In the genomic region with DNA sequence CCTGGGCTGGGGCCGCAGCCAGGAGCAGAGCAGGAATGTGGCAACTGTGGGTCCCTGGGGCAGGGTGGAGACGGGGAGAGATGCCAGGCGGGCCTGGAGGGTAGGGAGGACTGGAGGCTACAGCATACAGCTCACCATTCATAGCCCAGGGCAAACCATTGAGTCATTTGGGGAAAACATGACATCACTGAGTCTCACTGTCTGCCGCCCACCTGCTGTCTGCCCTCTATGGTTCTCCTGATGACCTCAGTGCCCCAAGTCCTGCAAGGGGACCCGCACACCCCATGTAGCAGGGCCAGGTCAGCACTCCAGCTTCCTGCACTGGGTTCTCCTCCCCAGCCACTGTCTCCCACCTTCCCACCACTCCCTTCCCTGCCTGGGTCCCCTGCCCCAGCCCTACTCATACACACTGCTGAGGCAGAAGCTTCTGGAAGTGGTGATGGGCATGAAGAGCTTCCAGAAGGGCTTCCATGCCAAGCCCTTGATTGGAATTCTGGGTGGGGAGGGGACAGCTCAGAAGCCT, we compare ENCODE assay signal across 8 cellular contexts. TPM values are rescaled to one million over a fixed set of nuclear protein-coding genes. Genes with fewer than 3 reads are reported as not detected.
DNase-seq lines count a peak whose midpoint lies in the region; ATAC-seq lines count a peak whose summit lies in the region.

No MANE protein-coding gene starts in this region.

- peaks cover 6% of the 10 kb centered on the region for H3K4me1 Mint-ChIP-seq in activated CD8-positive, alpha-beta memory T cell treated with anti-CD3 and anti-CD28 coated beads, Interleukin-2, amount 10 ng/mL, durations not matched to agents 7 days and 5 days
- peaks cover 56% of the 10 kb centered on the region for H3K4me1 Mint-ChIP-seq in stimulated activated naive CD8-positive, alpha-beta T cell treated with anti-CD3 and anti-CD28 coated beads, Interleukin-15, Interleukin-2, amounts not matched to agents 100 ng/mL and 50 ng/mL, for 24 hours (ENCODE audit: low read depth)

- peak; percentile 61 for ATAC-seq in activated CD8-positive, alpha-beta memory T cell treated with anti-CD3 and anti-CD28 coated beads, Interleukin-2, amount 10 ng/mL, durations not matched to agents 7 days and 5 days

- no peak overlapping the region for H3K4me3 Mint-ChIP-seq in activated CD8-positive, alpha-beta memory T cell treated with anti-CD3 and anti-CD28 coated beads, Interleukin-2, amount 10 ng/mL, durations not matched to agents 7 days and 5 days
- peak overlapping the region; percentile 64 for H3K4me3 Mint-ChIP-seq in stimulated activated naive CD8-positive, alpha-beta T cell treated with anti-CD3 and anti-CD28 coated beads, Interleukin-15, Interleukin-2, amounts not matched to agents 100 ng/mL and 50 ng/mL, for 24 hours

- H3K27me3 Mint-ChIP-seq in activated CD8-positive, alpha-beta memory T cell treated with anti-CD3 and anti-CD28 coated beads, Interleukin-2, amount 10 ng/mL, durations not matched to agents 7 days and 5 days, result peaks cover 14% of the 10 kb centered on the region
- H3K27me3 Mint-ChIP-seq in stimulated activated naive CD8-positive, alpha-beta T cell treated with anti-CD3 and anti-CD28 coated beads, Interleukin-15, Interleukin-2, amounts not matched to agents 100 ng/mL and 50 ng/mL, for 24 hours, result no peaks in the 10 kb centered on the region

- H3K36me3 Mint-ChIP-seq in activated CD8-positive, alpha-beta memory T cell treated with anti-CD3 and anti-CD28 coated beads, Interleukin-2, amount 10 ng/mL, durations not matched to agents 7 days and 5 days, result no peaks in the 10 kb centered on the region
- H3K36me3 Mint-ChIP-seq in stimulated activated naive CD8-positive, alpha-beta T cell treated with anti-CD3 and anti-CD28 coated beads, Interleukin-15, Interleukin-2, amounts not matched to agents 100 ng/mL and 50 ng/mL, for 24 hours (ENCODE audit: low read depth), result no peaks in the 10 kb centered on the region

- H3K27ac Mint-ChIP-seq in activated CD8-positive, alpha-beta memory T cell treated with anti-CD3 and anti-CD28 coated beads, Interleukin-2, amount 10 ng/mL, durations not matched to agents 7 days and 5 days, result no peak overlapping the region
- H3K27ac Mint-ChIP-seq in stimulated activated naive CD8-positive, alpha-beta T cell treated with anti-CD3 and anti-CD28 coated beads, Interleukin-15, Interleukin-2, amounts not matched to agents 100 ng/mL and 50 ng/mL, for 24 hours, result peak overlapping the region; percentile 97

- in situ Hi-C loops in ACHN (cut with HindIII; ENCODE audit: low pct_ligation_motif_present, low pct_unique_long_range_greater_than_20kb, low sequenced_read_pairs), result no loop called here

- no peaks in the 10 kb centered on the region for H3K9me3 Mint-ChIP-seq in activated CD8-positive, alpha-beta memory T cell treated with anti-CD3 and anti-CD28 coated beads, Interleukin-2, amount 10 ng/mL, durations not matched to agents 7 days and 5 days (ENCODE audit: low read depth)
- H3K9me3 Mint-ChIP-seq in stimulated activated naive CD8-positive, alpha-beta T cell treated with anti-CD3 and anti-CD28 coated beads, Interleukin-15, Interleukin-2, amounts not matched to agents 100 ng/mL and 50 ng/mL, for 24 hours, result no peaks in the 10 kb centered on the region

- peak; percentile 56 for DNase-seq in ACHN
- peak; percentile 66 for DNase-seq in HCEC 1CT
- peak; percentile 46 for DNase-seq in activated CD8-positive, alpha-beta memory T cell treated with anti-CD3 and anti-CD28 coated beads, Interleukin-2, amount 10 ng/mL, durations not matched to agents 7 days and 5 days
- DNase-seq in iris pigment epithelial cell (ENCODE audit: low read depth), result peak; percentile 62
- no peak for DNase-seq in HPDE6-E6E7 (ENCODE audit: extremely low spot score)
- DNase-seq in NCI-H128 (lab: John Stamatoyannopoulos, UW; ENCODE audit: unreplicated experiment), result no peak
- no peak for DNase-seq in COLO829 (ENCODE audit: low spot score)

- CTCF ChIA-PET in activated CD8-positive, alpha-beta memory T cell treated with anti-CD3 and anti-CD28 coated beads, Interleukin-2, amount 10 ng/mL, durations not matched to agents 7 days and 5 days (lab: Charles Lee), result interaction anchor here (0.6 to 2.2 kb wide), 5 partner anchors 19 to 863 kb away, joined by 3 to 7 read pairs (median 4); no protein-coding TSS in a partner anchor

RNA-seq across cellular contexts. Expression of a gene that starts 10.4 kb away (rescaled TPM):
- under 1 TPM in 1 of 2 experiments, not detected in 1; 0.05 TPM for total RNA-seq in activated CD8-positive, alpha-beta memory T cell treated with anti-CD3 and anti-CD28 coated beads, Interleukin-2, amount 10 ng/mL, durations not matched to agents 7 days and 5 days

Comparison
In these comparisons a context has a peak if more than half of its experiments do, and no peak if none do; other contexts are left out.
1. DNase-seq: peak in ACHN (single experiment), HCEC 1CT (single experiment), activated CD8-positive, alpha-beta memory T cell treated with anti-CD3 and anti-CD28 coated beads, Interleukin-2, amount 10 ng/mL, durations not matched to agents 7 days and 5 days (single experiment) and iris pigment epithelial cell (single experiment); none in HPDE6-E6E7 (single experiment), NCI-H128 (single experiment) and COLO829 (single experiment).